ENCODE assay signal across 19 cellular contexts in the genomic region with DNA sequence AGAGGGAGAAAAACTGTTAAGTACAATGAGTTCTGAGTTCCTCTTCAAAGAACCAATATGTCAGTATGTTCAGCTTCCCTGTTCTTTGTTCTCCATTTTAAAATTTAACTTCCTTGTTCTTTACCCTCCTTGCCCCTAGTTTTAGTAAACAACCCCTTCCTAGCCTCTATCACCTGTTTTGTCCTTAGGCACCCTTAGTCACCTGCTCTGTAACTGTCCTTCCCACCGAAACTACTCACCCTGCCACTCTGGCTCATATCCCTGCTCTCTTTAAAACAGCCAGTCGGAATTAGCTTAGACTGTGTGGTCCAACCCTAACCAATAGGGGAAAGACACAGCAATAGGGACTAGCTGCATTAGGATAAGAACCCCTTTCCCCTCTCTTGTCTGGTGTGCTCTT.
"Had no signal": no experiment of that assay in that cellular context is flagged by ENCODE, and none has a peak within 500 bp of the region (broad histone marks: within the 10 kb centered on the region; RNA-seq: fewer than 3 reads in every experiment).

No MANE protein-coding gene starts in this region.

- DNase-seq: activated CD4-positive, alpha-beta T cell treated with anti-CD3 and anti-CD28 coated beads, Interleukin-2, amount 10 ng/mL, durations not matched to agents 7 days and 5 days; activated CD4-positive, CD25-positive, alpha-beta regulatory T cell; activated CD8-positive, alpha-beta memory T cell treated with anti-CD3 and anti-CD28 coated beads for 24 hours; activated naive CD4-positive, alpha-beta T cell treated with Interleukin-2 at 50 U/mL for 16 hours; effector memory CD8-positive, alpha-beta T cell; erythroblast; hypothalamus; kidney glomerular epithelial cell; lower lobe of right lung; naive thymus-derived CD4-positive, alpha-beta T cell; nucleus accumbens; psoas muscle; stimulated activated CD4-positive, alpha-beta T cell treated with anti-CD3 and anti-CD28 coated beads, Interleukin-12 subunit alpha, Interleukin-12 subunit beta, amount 100 ng/mL, for 4 hours; stimulated activated naive CD4-positive, alpha-beta T cell treated with Interleukin-2 at 50 U/mL for 16 hours; T-helper 17 cell had no signal

- H3K36me3 ChIP-seq: lower lobe of right lung, suprapubic skin had no signal

- H3K36me3 Mint-ChIP-seq: type B pancreatic cell had no signal

- H3K4me3 ChIP-seq: lower lobe of right lung, psoas muscle, suprapubic skin had no signal

- H3K4me1 ChIP-seq: lower lobe of right lung, psoas muscle, suprapubic skin had no signal

- ATAC-seq: effector memory CD8-positive, alpha-beta T cell; naive thymus-derived CD4-positive, alpha-beta T cell; psoas muscle; sciatic nerve; T-helper 17 cell had no signal

- H3K4me1 Mint-ChIP-seq: activated CD4-positive, alpha-beta T cell treated with anti-CD3 and anti-CD28 coated beads, Interleukin-2, amount 10 ng/mL, durations not matched to agents 7 days and 5 days; central memory CD8-positive, alpha-beta T cell; T-helper 17 cell had no signal

- H3K9me3 ChIP-seq: lower lobe of right lung, psoas muscle, suprapubic skin had no signal

- H3K27ac Mint-ChIP-seq: activated CD4-positive, alpha-beta T cell treated with anti-CD3 and anti-CD28 coated beads, Interleukin-2, amount 10 ng/mL, durations not matched to agents 7 days and 5 days; effector memory CD8-positive, alpha-beta T cell; naive thymus-derived CD4-positive, alpha-beta T cell; T-helper 17 cell; type B pancreatic cell had no signal

- H3K27ac ChIP-seq: lower lobe of right lung, psoas muscle, suprapubic skin had no signal

- H3K4me3 Mint-ChIP-seq: activated CD4-positive, alpha-beta T cell treated with anti-CD3 and anti-CD28 coated beads, Interleukin-2, amount 10 ng/mL, durations not matched to agents 7 days and 5 days; central memory CD8-positive, alpha-beta T cell; effector memory CD8-positive, alpha-beta T cell; naive thymus-derived CD4-positive, alpha-beta T cell; T-helper 17 cell; type B pancreatic cell had no signal
